25 cellular contexts compared by ENCODE assay signal in the genomic region with DNA sequence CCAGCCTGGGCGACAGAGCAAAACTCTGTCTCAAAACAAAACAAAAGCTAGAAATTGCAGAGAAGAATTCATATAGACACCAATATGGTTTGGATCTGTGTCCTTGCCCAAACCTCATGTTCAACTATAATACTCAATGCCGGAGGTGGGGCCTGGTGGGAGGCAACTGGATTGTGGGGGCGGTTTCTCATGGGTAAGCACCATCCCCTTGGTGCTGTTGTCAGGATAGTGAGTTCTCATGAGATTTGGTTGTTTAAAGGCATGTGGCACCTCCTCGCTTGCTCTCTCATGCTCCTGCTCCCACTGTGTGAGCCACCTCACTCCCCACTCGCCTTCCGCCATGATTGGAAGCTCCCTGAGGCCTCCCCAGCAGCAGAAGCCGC.
"Had no signal": no experiment of that assay in that cellular context is flagged by ENCODE, and none has a peak within 500 bp of the region (broad histone marks: within the 10 kb centered on the region; RNA-seq: fewer than 3 reads in every experiment).

No MANE protein-coding gene starts in this region.

- H3K27me3 Mint-ChIP-seq: activated CD8-positive, alpha-beta T cell treated with anti-CD3 and anti-CD28 coated beads for 36 hours; activated naive CD4-positive, alpha-beta T cell treated with anti-CD3 and anti-CD28 coated beads, Interleukin-2, amount 50 U/mL, for 24 hours; activated naive CD8-positive, alpha-beta T cell treated with anti-CD3 and anti-CD28 coated beads for 36 hours; activated naive CD8-positive, alpha-beta T cell treated with anti-CD3 and anti-CD28 coated beads, Interleukin-2, amount 50 U/mL, for 24 hours had no signal

- H3K36me3 ChIP-seq: adrenal gland had no signal

- H3K4me3 ChIP-seq: adrenal gland, body of pancreas had no signal

- H3K27me3 ChIP-seq: adrenal gland, body of pancreas had no signal

- H3K27ac Mint-ChIP-seq: activated CD8-positive, alpha-beta T cell treated with anti-CD3 and anti-CD28 coated beads for 36 hours; activated naive CD4-positive, alpha-beta T cell treated with anti-CD3 and anti-CD28 coated beads for 36 hours; activated naive CD4-positive, alpha-beta T cell treated with anti-CD3 and anti-CD28 coated beads, Interleukin-2, amount 50 U/mL, for 24 hours; activated naive CD8-positive, alpha-beta T cell treated with anti-CD3 and anti-CD28 coated beads for 36 hours; activated naive CD8-positive, alpha-beta T cell treated with anti-CD3 and anti-CD28 coated beads, Interleukin-2, amount 50 U/mL, for 24 hours; activated T-helper 1 cell treated with anti-CD3 and anti-CD28 coated beads, Interleukin-12 subunit alpha, Interleukin-12 subunit beta, Interleukin-2, Interleukin-4 antibody, amounts not matched to agents 30 ng/mL and 10 ng/mL and 1 ng/mL, durations not matched to agents 14 hours and 24 hours and 36 hours; activated T-helper 2 cell treated with anti-CD3 and anti-CD28 coated beads, Interferon-gamma antibody, Interleukin-2, Interleukin-4, amounts not matched to agents 10 μg/mL and 5 μg/mL and 100 μg/mL, durations not matched to agents 14 hours and 24 hours and 36 hours had no signal

- DNase-seq: activated CD4-positive, alpha-beta T cell treated with anti-CD3 and anti-CD28 coated beads for 48 hours; activated CD4-positive, alpha-beta T cell treated with anti-CD3 and anti-CD28 coated beads, Interleukin-2, amount 50 U/mL, for 1 hour; activated CD4-positive, alpha-beta T cell treated with anti-CD3 and anti-CD28 coated beads, Interleukin-2, amount 50 U/mL, for 48 hours; activated CD8-positive, alpha-beta memory T cell treated with anti-CD3 and anti-CD28 coated beads for 24 hours; activated CD8-positive, alpha-beta T cell treated with anti-CD3 and anti-CD28 coated beads for 36 hours; activated naive CD4-positive, alpha-beta T cell treated with anti-CD3 and anti-CD28 coated beads for 36 hours; activated naive CD8-positive, alpha-beta T cell treated with anti-CD3 and anti-CD28 coated beads for 36 hours; activated naive CD8-positive, alpha-beta T cell treated with anti-CD3 and anti-CD28 coated beads, Interleukin-2, amount 50 U/mL, for 24 hours; activated T-cell treated with anti-CD3 and anti-CD28 coated beads, Interleukin-2, amount 50 U/mL, for 1 hour; activated T-cell treated with anti-CD3 and anti-CD28 coated beads, Interleukin-2, amount 50 U/mL, for 48 hours; adrenal gland; amygdala; aorta; body of pancreas; caudate nucleus; cortex of kidney; dermis blood vessel endothelial cell; effector CD4-positive, alpha-beta T cell; effector memory CD8-positive, alpha-beta T cell; foreskin fibroblast; T-helper 2 cell had no signal

- H3K9me3 Mint-ChIP-seq: activated CD8-positive, alpha-beta T cell treated with anti-CD3 and anti-CD28 coated beads for 36 hours; activated naive CD4-positive, alpha-beta T cell treated with anti-CD3 and anti-CD28 coated beads for 36 hours; activated naive CD4-positive, alpha-beta T cell treated with anti-CD3 and anti-CD28 coated beads, Interleukin-2, amount 50 U/mL, for 24 hours; activated naive CD8-positive, alpha-beta T cell treated with anti-CD3 and anti-CD28 coated beads for 36 hours; activated naive CD8-positive, alpha-beta T cell treated with anti-CD3 and anti-CD28 coated beads, Interleukin-2, amount 50 U/mL, for 24 hours; activated T-helper 1 cell treated with anti-CD3 and anti-CD28 coated beads, Interleukin-12 subunit alpha, Interleukin-12 subunit beta, Interleukin-2, Interleukin-4 antibody, amounts not matched to agents 30 ng/mL and 10 ng/mL and 1 ng/mL, durations not matched to agents 14 hours and 24 hours and 36 hours; activated T-helper 2 cell treated with anti-CD3 and anti-CD28 coated beads, Interferon-gamma antibody, Interleukin-2, Interleukin-4, amounts not matched to agents 10 μg/mL and 5 μg/mL and 100 μg/mL, durations not matched to agents 14 hours and 24 hours and 36 hours; effector memory CD8-positive, alpha-beta T cell had no signal

- H3K4me1 ChIP-seq: body of pancreas had no signal

- H3K9me3 ChIP-seq: adrenal gland, body of pancreas had no signal

- H3K4me3 Mint-ChIP-seq: activated CD8-positive, alpha-beta T cell treated with anti-CD3 and anti-CD28 coated beads for 36 hours; activated naive CD4-positive, alpha-beta T cell treated with anti-CD3 and anti-CD28 coated beads for 36 hours; activated naive CD4-positive, alpha-beta T cell treated with anti-CD3 and anti-CD28 coated beads, Interleukin-2, amount 50 U/mL, for 24 hours; activated naive CD8-positive, alpha-beta T cell treated with anti-CD3 and anti-CD28 coated beads for 36 hours; activated naive CD8-positive, alpha-beta T cell treated with anti-CD3 and anti-CD28 coated beads, Interleukin-2, amount 50 U/mL, for 24 hours; activated T-helper 1 cell treated with anti-CD3 and anti-CD28 coated beads, Interleukin-12 subunit alpha, Interleukin-12 subunit beta, Interleukin-2, Interleukin-4 antibody, amounts not matched to agents 30 ng/mL and 10 ng/mL and 1 ng/mL, durations not matched to agents 14 hours and 24 hours and 36 hours; effector memory CD8-positive, alpha-beta T cell had no signal

- H3K27ac ChIP-seq: adrenal gland, body of pancreas had no signal

- H3K36me3 Mint-ChIP-seq: activated naive CD4-positive, alpha-beta T cell treated with anti-CD3 and anti-CD28 coated beads, Interleukin-2, amount 50 U/mL, for 24 hours; activated naive CD8-positive, alpha-beta T cell treated with anti-CD3 and anti-CD28 coated beads for 36 hours had no signal

- ATAC-seq: activated CD8-positive, alpha-beta T cell treated with anti-CD3 and anti-CD28 coated beads for 36 hours; activated naive CD8-positive, alpha-beta T cell treated with anti-CD3 and anti-CD28 coated beads, Interleukin-2, amount 50 U/mL, for 24 hours; body of pancreas; effector memory CD8-positive, alpha-beta T cell; esophagus mucosa had no signal
